Comparison of ENCODE assay signal across 9 cellular contexts in genomic region chr19:48997972-48998371, GRCh38. TPM values are rescaled to one million over a fixed set of nuclear protein-coding genes. Genes with fewer than 3 reads are reported as not detected.
DNase-seq lines count a peak whose midpoint lies in the region; ATAC-seq and TF ChIP-seq lines count a peak whose summit lies in the region.
"Had no signal": no experiment of that assay in that cellular context is flagged by ENCODE, and none has a peak within 500 bp of the region (broad histone marks: within the 10 kb centered on the region; RNA-seq: fewer than 3 reads in every experiment).

No MANE protein-coding gene starts in this region.

- 85% methylated on average over 5 of the region's 5 CpGs for WGBS in mammary epithelial cell (ENCODE audit: low coverage, missing lambda C conversion rate)

- CTCF ChIA-PET in mammary epithelial cell (lab: Charles Lee; ENCODE audit: low non-redundant PET), result interaction anchor here (0.6 to 0.7 kb wide), 2 partner anchors 76 to 210 kb away, joined by 5 to 12 read pairs; no protein-coding TSS in a partner anchor

- no peaks in the 10 kb centered on the region for H4K20me1 ChIP-seq in mammary epithelial cell (ENCODE audit: insufficient read depth, low read length)

- H3K36me3 ChIP-seq in mammary epithelial cell (ENCODE audit: insufficient read depth, low read length) (no peaks in the 10 kb centered on the region), parathyroid adenoma (ENCODE audit: control insufficient read depth, insufficient read depth, low read length) (no peaks in the 10 kb centered on the region)

- H3K9me3 ChIP-seq in mammary epithelial cell (replicated peaks; ENCODE audit: insufficient read depth, low read length), result no peaks in the 10 kb centered on the region
- no peaks in the 10 kb centered on the region for H3K9me3 ChIP-seq in parathyroid adenoma (ENCODE audit: control insufficient read depth, low read length)

- in situ Hi-C loops in SK-MEL-5 (cut with HindIII; ENCODE audit: low pct_unique_long_range_greater_than_20kb, low sequenced_read_pairs) (no loop called here), mammary epithelial cell (cut with MboI; ENCODE audit: low sequenced_read_pairs in 2 of 2) (loop anchor here in 1 of 2 donors (10.0 to 25.0 kb wide), 2 partner anchors 197 to 361 kb away; partner anchors contain the start of genes CA11 and DBP)

- intact Hi-C loops in mammary epithelial cell (cut with micrococcal nuclease), result loop anchor here (2.0 to 5.0 kb wide), 2 partner anchors 59 to 211 kb away; partner anchors contain the start of gene CGB7

- no peaks in the 10 kb centered on the region for H3K27me3 ChIP-seq in mammary epithelial cell (ENCODE audit: insufficient read depth, low read length)
- no peaks in the 10 kb centered on the region for H3K27me3 ChIP-seq in parathyroid adenoma (ENCODE audit: control insufficient read depth, insufficient read depth, low read length)

- dilution Hi-C loops in mammary epithelial cell (cut with HindIII; ENCODE audit: low sequenced_read_pairs), result loop anchor here (5.0 kb wide), 1 partner anchor 194 kb away; no protein-coding TSS in a partner anchor

- H3K4me2 ChIP-seq in mammary epithelial cell (ENCODE audit: insufficient read depth, low read depth, low read length), result no peak overlapping the region
- no peak overlapping the region for H3K4me2 ChIP-seq in parathyroid adenoma (ENCODE audit: low read length)

- TF ChIP-seq CTCF in HFF-Myc (IDR thresholded peaks at IDR 0.05; ENCODE audit: low read depth, low read length, missing control alignments) (peak; percentile 70), mammary epithelial cell (conservative IDR thresholded peaks at IDR 0.05 in 1 of 2, IDR thresholded peaks at IDR 0.05 in 1 of 2; ENCODE audit: extremely low read depth in 1 of 2, insufficient read depth in 1 of 2, low read depth in 1 of 2, low read length in 2 of 2) (peak; percentile 43 to 63), parathyroid adenoma (IDR thresholded peaks at IDR 0.05) (peak; percentile 9)

- H3K9ac ChIP-seq in mammary epithelial cell (ENCODE audit: insufficient read depth, low read length) (no peak overlapping the region), parathyroid adenoma (no peak overlapping the region)

- ATAC-seq in HG03565 (IDR thresholded peaks at IDR 0.05; ENCODE audit: unreplicated experiment) (no peak), HG02938 (IDR thresholded peaks at IDR 0.05; ENCODE audit: unreplicated experiment) (no peak)
- ATAC-seq: left colon had no signal

- no TSS peak for BruUV-seq in mammary epithelial cell (replicated peaks; lab: Mats Ljungman, UMichigan)

- DNase-seq in COLO668 (lab: John Stamatoyannopoulos, UW; ENCODE audit: unreplicated experiment) (peak; percentile 64), HFF-Myc (ENCODE audit: extremely low read depth, low read depth) (no peak), SK-MEL-5 (ENCODE audit: low read depth, low spot score) (peak; percentile 90), mammary epithelial cell (no peak), NCI-H446 treated with DMSO at 0.1 percent for 48 hours (lab: John Stamatoyannopoulos, UW) (no peak)

- H2AFZ ChIP-seq in mammary epithelial cell (ENCODE audit: low read depth, low read length) (no peak overlapping the region), parathyroid adenoma (no peak overlapping the region)

- H3K4me3 ChIP-seq in HFF-Myc (replicated peaks; ENCODE audit: low read depth, low read length), result no peak overlapping the region
- no peak overlapping the region for H3K4me3 ChIP-seq in mammary epithelial cell (replicated peaks in 1 of 3; ENCODE audit: insufficient read depth in 1 of 3, low read depth in 2 of 3, low read length in 3 of 3)
- no peak overlapping the region for H3K4me3 ChIP-seq in parathyroid adenoma (ENCODE audit: low read depth, low read length)

- H3K79me2 ChIP-seq in mammary epithelial cell (ENCODE audit: insufficient read depth, low read length) (peaks cover 56% of the 10 kb centered on the region), parathyroid adenoma (peaks cover 11% of the 10 kb centered on the region)

- H3K4me1 ChIP-seq in mammary epithelial cell (ENCODE audit: insufficient read depth, low read length), result peaks cover 4% of the 10 kb centered on the region
- no peaks in the 10 kb centered on the region for H3K4me1 ChIP-seq in parathyroid adenoma

- H3K27ac ChIP-seq in mammary epithelial cell (ENCODE audit: insufficient read depth, low read depth, low read length) (no peak overlapping the region), parathyroid adenoma (no peak overlapping the region)

RNA-seq across cellular contexts. Expression of gene RUVBL2, which starts 4.3 kb away (rescaled TPM):
- 199 and 203 TPM in 2 replicates for total RNA-seq in SK-MEL-5 (2014; rRNA removed; shearing (Covaris generic))
- polyA plus RNA-seq in SK-MEL-5 (2015; cell fraction: cytosol; rRNA removed), result 191 and 198 TPM in 2 replicates
- polyA plus RNA-seq in SK-MEL-5 (2015; cell fraction: nucleus; rRNA removed), result 122 and 139 TPM in 2 replicates
- total RNA-seq in mammary epithelial cell, result 100 to 1,000 TPM; 108 to 148 TPM
- polyA plus RNA-seq in mammary epithelial cell, result 256 TPM
- polyA minus RNA-seq in mammary epithelial cell, result 120 TPM

RNA-seq across cellular contexts. Expression of gene GYS1, which starts 4.9 kb away (rescaled TPM):
- total RNA-seq in SK-MEL-5 (2014; rRNA removed; shearing (Covaris generic)), result 29.3 and 33.1 TPM in 2 replicates
- polyA plus RNA-seq in SK-MEL-5 (2015; cell fraction: cytosol; rRNA removed), result 45.4 and 59.1 TPM in 2 replicates
- polyA plus RNA-seq in SK-MEL-5 (2015; cell fraction: nucleus; rRNA removed), result 55.5 and 58.6 TPM in 2 replicates
- 10 to 100 TPM; 40.0 to 79.8 TPM for total RNA-seq in mammary epithelial cell
- polyA plus RNA-seq in mammary epithelial cell, result 88.3 TPM
- 362 TPM for polyA minus RNA-seq in mammary epithelial cell

RNA-seq across cellular contexts. Expression of gene LHB, which starts 18.9 kb away (rescaled TPM):
- total RNA-seq in SK-MEL-5 (2014; rRNA removed; shearing (Covaris generic)), result not detected in 2 replicates
- 2.4 TPM in 1 of 2 replicates, not detected in the other for polyA plus RNA-seq in SK-MEL-5 (2015; cell fraction: cytosol; rRNA removed)
- polyA plus RNA-seq in SK-MEL-5 (2015; cell fraction: nucleus; rRNA removed), result 4.3 TPM in 1 of 2 replicates, not detected in the other
- 1 to 10 TPM in 1 of 2 donors, not detected in 1; 1.7 TPM for total RNA-seq in mammary epithelial cell
- not detected for polyA plus RNA-seq in mammary epithelial cell
- not detected for polyA minus RNA-seq in mammary epithelial cell
- total RNA-seq: left colon had no signal

RNA-seq across cellular contexts. Expression of gene CGB3, which starts 26.2 kb away (rescaled TPM):
- not detected in 2 replicates for total RNA-seq in SK-MEL-5 (2014; rRNA removed; shearing (Covaris generic))
- not detected in 2 replicates for polyA plus RNA-seq in SK-MEL-5 (2015; cell fraction: cytosol; rRNA removed)
- not detected in 2 replicates for polyA plus RNA-seq in SK-MEL-5 (2015; cell fraction: nucleus; rRNA removed)
- not detected for total RNA-seq in mammary epithelial cell
- not detected for polyA plus RNA-seq in mammary epithelial cell
- polyA minus RNA-seq in mammary epithelial cell, result not detected
- total RNA-seq: left colon had no signal

RNA-seq across cellular contexts. Expression of gene FTL, which starts 32.9 kb away (rescaled TPM):
- total RNA-seq in SK-MEL-5 (2014; rRNA removed; shearing (Covaris generic)), result 1,840 and 1,902 TPM in 2 replicates
- polyA plus RNA-seq in SK-MEL-5 (2015; cell fraction: cytosol; rRNA removed), result 1,783 and 1,985 TPM in 2 replicates
- polyA plus RNA-seq in SK-MEL-5 (2015; cell fraction: nucleus; rRNA removed), result 182 and 219 TPM in 2 replicates
- total RNA-seq in mammary epithelial cell, result 100 to 1,000 TPM; 186 to 287 TPM
- 181 TPM for polyA plus RNA-seq in mammary epithelial cell
- polyA minus RNA-seq in mammary epithelial cell, result 416 TPM

Comparison
In these comparisons a context has a peak if more than half of its experiments do, and no peak if none do; other contexts are left out.
1. DNase-seq: peak in COLO668 (single experiment) and SK-MEL-5 (single experiment); none in HFF-Myc (single experiment), mammary epithelial cell (single experiment) and NCI-H446 treated with DMSO at 0.1 percent for 48 hours (single experiment).
2. CTCF ChIP-seq: peak in every context shown above with its lines; median percentile 70 in HFF-Myc; 53 in mammary epithelial cell; 9 in parathyroid adenoma.